In genomic region chr11:62573592-62574362, GRCh38 we compare ENCODE assay signal across 8 cellular contexts. TPM values are rescaled to one million over a fixed set of nuclear protein-coding genes. Genes with fewer than 3 reads are reported as not detected.
DNase-seq lines count a peak whose midpoint lies in the region; ATAC-seq and TF ChIP-seq lines count a peak whose summit lies in the region.

TSS of gene EEF1G (minus strand) at chr11:62573891. CDS start at chr11:62573842, 49 bp downstream.

- H3K27me3 Mint-ChIP-seq in activated CD4-positive, alpha-beta memory T cell treated with anti-CD3 and anti-CD28 coated beads for 36 hours = no peaks in the 10 kb centered on the region

- no peaks in the 10 kb centered on the region for H3K9me3 Mint-ChIP-seq in activated CD4-positive, alpha-beta memory T cell treated with anti-CD3 and anti-CD28 coated beads for 36 hours

- H3K4me3 ChIP-seq in dorsolateral prefrontal cortex = peak within 1 kb of the TSS; percentile 55 to 95 (median 84)
- peak within 1 kb of the TSS; percentile 82 for H3K4me3 ChIP-seq in lower leg skin (ENCODE audit: low read depth, poor library complexity, severe bottlenecking)

- intact Hi-C loops in activated CD4-positive, alpha-beta memory T cell treated with anti-CD3 and anti-CD28 coated beads for 36 hours (cut with micrococcal nuclease) = loop anchor here (1.0 to 2.0 kb wide), 5 partner anchors 13 to 49 kb away; partner anchors contain the start of gene TUT1
- intact Hi-C loops in dorsolateral prefrontal cortex (cut with DNase I) = loop anchor here (2.0 kb wide), 1 partner anchor 17 kb away; the partner anchor contains the start of gene TUT1 (in 2 of the 2)
- intact Hi-C loops in lower leg skin (cut with DNase I; ENCODE audit: low total_unique reads) = no loop called here

- ATAC-seq in GM19438 (IDR thresholded peaks at IDR 0.05; ENCODE audit: low read depth, unreplicated experiment) (peak; percentile 82), HG03575 (IDR thresholded peaks at IDR 0.05; ENCODE audit: extremely low read depth, insufficient number of reproducible peaks, low FRiP score, unreplicated experiment) (peak; percentile 51)

- peaks cover 52% of the 10 kb centered on the region for H3K36me3 Mint-ChIP-seq in activated CD4-positive, alpha-beta memory T cell treated with anti-CD3 and anti-CD28 coated beads for 36 hours

- TF ChIP-seq CTCF in dorsolateral prefrontal cortex (IDR thresholded peaks at IDR 0.05 in 54 of 56, conservative IDR thresholded peaks at IDR 0.05 in 2 of 56; ENCODE audit: low read depth in 1 of 56, partially characterized antibody in 56 of 56) (peak in 36 of 56 donors; percentile 5 to 65 (median 30)), lower leg skin (IDR thresholded peaks at IDR 0.05) (no peak)

- peak within 1 kb of the TSS; percentile 96 for H3K27ac Mint-ChIP-seq in activated CD4-positive, alpha-beta memory T cell treated with anti-CD3 and anti-CD28 coated beads for 36 hours

- peak; percentile 100 for DNase-seq in CD1c-positive myeloid dendritic cell (ENCODE audit: extremely low spot score)
- peak; percentile 99 for DNase-seq in NCI-H82 treated with DMSO at 0.1 percent for 48 hours (lab: John Stamatoyannopoulos, UW; ENCODE audit: unreplicated experiment)
- peak; percentile 99 for DNase-seq in activated CD4-positive, alpha-beta memory T cell treated with anti-CD3 and anti-CD28 coated beads for 36 hours
- peak; percentile 96 to 99 (median 98) for DNase-seq in dorsolateral prefrontal cortex
- DNase-seq in lower leg skin (ENCODE audit: low spot score in 2 of 2) = peak; percentile 99
- DNase-seq in stimulated activated CD4-positive, alpha-beta T cell treated with anti-CD3 and anti-CD28 coated beads, Interleukin-4, amount 100 ng/mL, for 48 hours (ENCODE audit: low read depth in 2 of 2) = peak; percentile 92 to 98

- 0 to 1% methylated on average over 42 to 46 of the region's 46 CpGs for WGBS in lower leg skin, 2 donors

- peak within 1 kb of the TSS; percentile 93 for H3K4me3 Mint-ChIP-seq in activated CD4-positive, alpha-beta memory T cell treated with anti-CD3 and anti-CD28 coated beads for 36 hours

- peak within 1 kb of the TSS; percentile 91 to 100 (median 99) for H3K27ac ChIP-seq in dorsolateral prefrontal cortex

- peaks cover 50% of the 10 kb centered on the region for H3K4me1 Mint-ChIP-seq in activated CD4-positive, alpha-beta memory T cell treated with anti-CD3 and anti-CD28 coated beads for 36 hours (ENCODE audit: low read depth)

- CTCF ChIA-PET in activated CD4-positive, alpha-beta memory T cell treated with anti-CD3 and anti-CD28 coated beads for 36 hours (lab: Charles Lee) = interaction anchor here (0.6 to 4.4 kb wide), 12 partner anchors 16 to 236 kb away, joined by 3 to 30 read pairs (median 4); partner anchors contain the start of genes ASRGL1, B3GAT3 and TUT1

- peak in 1 of 2 donors; percentile 47 for TF ChIP-seq POLR2A in lower leg skin (IDR thresholded peaks at IDR 0.05)

- no peaks in the 10 kb centered on the region for H3K27me3 ChIP-seq in dorsolateral prefrontal cortex

- POLR2A ChIA-PET in activated CD4-positive, alpha-beta memory T cell treated with anti-CD3 and anti-CD28 coated beads for 36 hours (lab: Charles Lee) = interaction anchor here (0.6 to 3.3 kb wide), 24 partner anchors 10 to 268 kb away, joined by 3 to 33 read pairs (median 5); partner anchors contain the start of genes B3GAT3, C11orf98, CSKMT and GANAB

RNA-seq across cellular contexts. Expression of gene EEF1G, which starts in this region (rescaled TPM):
- total RNA-seq in activated CD4-positive, alpha-beta memory T cell treated with anti-CD3 and anti-CD28 coated beads for 36 hours = 1,000 to 10,000 TPM; 1,956 to 1,989 TPM
- total RNA-seq in dorsolateral prefrontal cortex = 100 to 1,000 TPM; 260 to 479 (median 336) TPM
- 1,000 to 10,000 TPM; 2,343 to 3,224 (median 2,571) TPM for total RNA-seq in lower leg skin

Comparison
In these comparisons a context has a peak if more than half of its experiments do, and no peak if none do; other contexts are left out.
1. Peak in every context shown above with its lines: DNase-seq, ATAC-seq, H3K4me3 ChIP-seq and H3K27ac ChIP-seq.
2. RNA of gene EEF1G (total RNA-seq): 2,343 to 3,224 TPM in lower leg skin and 1,956 to 1,989 TPM in activated CD4-positive, alpha-beta memory T cell treated with anti-CD3 and anti-CD28 coated beads for 36 hours; 260 to 479 TPM in dorsolateral prefrontal cortex; every median in the first group is over 4 times any median in the second.
3. CTCF ChIP-seq: peak in dorsolateral prefrontal cortex (36 of 56); none in lower leg skin (0 of 3).